12 cellular contexts compared by ENCODE assay signal in the genomic region with DNA sequence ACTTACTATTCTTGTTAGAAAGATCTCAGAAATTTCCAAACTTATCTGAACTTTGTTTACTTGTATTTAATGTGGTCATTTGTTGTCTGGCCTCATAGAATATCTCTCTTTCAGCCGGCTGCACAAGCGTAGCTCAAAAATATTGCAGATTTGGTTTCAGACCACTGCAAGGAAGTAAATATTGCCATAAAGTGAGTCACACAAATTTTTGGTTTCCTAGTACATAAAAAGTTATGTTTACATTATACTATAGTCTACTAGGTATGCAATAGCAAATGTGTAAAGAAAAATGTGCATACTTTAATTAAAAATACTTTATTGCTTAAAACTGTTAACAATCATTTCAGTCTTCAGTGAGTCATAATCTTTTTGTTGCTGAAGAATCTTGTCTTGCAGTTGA.
A peak's percentile ranks its signal among the peaks of the same experiment; 100 is the strongest.
DNase-seq lines count a peak whose midpoint lies in the region; ATAC-seq and TF ChIP-seq lines count a peak whose summit lies in the region.
"Had no signal": no experiment of that assay in that cellular context is flagged by ENCODE, and none has a peak within 500 bp of the region (broad histone marks: within the 10 kb centered on the region; RNA-seq: fewer than 3 reads in every experiment).

No MANE protein-coding gene starts in this region.

- H3K4me1 ChIP-seq in Panc1 (ENCODE audit: control insufficient read depth, insufficient read depth, low read length): no peaks in the 10 kb centered on the region; the same call in 1 of the 2 replicates
- no peaks in the 10 kb centered on the region for H3K4me1 ChIP-seq in mesenchymal stem cell (ENCODE audit: control insufficient read depth, insufficient read depth, low read depth, low read length)
- H3K4me1 ChIP-seq in esophagus squamous epithelium: no peaks in the 10 kb centered on the region

- H2AK5ac ChIP-seq in mesenchymal stem cell (ENCODE audit: low read length, severe bottlenecking): no peak overlapping the region

- TF ChIP-seq POLR2A in esophagus squamous epithelium (IDR thresholded peaks at IDR 0.05): no peak

- peak; percentile 71 for ATAC-seq in Panc1
- ATAC-seq in GM21529 (IDR thresholded peaks at IDR 0.05; ENCODE audit: unreplicated experiment): no peak

- H2BK120ac ChIP-seq in mesenchymal stem cell (ENCODE audit: low read depth, low read length): no peak overlapping the region

- intact Hi-C loops in Panc1 (cut with micrococcal nuclease; ENCODE audit: unreplicated experiment) (no loop called here), esophagus squamous epithelium (cut with DNase I) (no loop called here)

- H3K9me3 ChIP-seq in Panc1 (ENCODE audit: control insufficient read depth, insufficient read depth, low read depth, low read length): no peaks in the 10 kb centered on the region
- no peaks in the 10 kb centered on the region for H3K9me3 ChIP-seq in mesenchymal stem cell (ENCODE audit: control insufficient read depth, low read length)
- H3K9me3 ChIP-seq in esophagus squamous epithelium: no peaks in the 10 kb centered on the region

- in situ Hi-C loops in Panc1 (cut with HindIII; ENCODE audit: low pct_unique_long_range_greater_than_20kb, low sequenced_read_pairs): no loop called here

- TF ChIP-seq CTCF in Panc1 (IDR thresholded peaks at IDR 0.05) (no peak), cardiac fibroblast (IDR thresholded peaks at IDR 0.05; ENCODE audit: low read depth, low read length) (no peak), esophagus squamous epithelium (IDR thresholded peaks at IDR 0.05) (no peak)

- DNase-seq in HS-27A (ENCODE audit: low read depth): peak; percentile 30
- no peak for DNase-seq in Panc1 (ENCODE audit: low read depth, low spot score)
- DNase-seq in cardiac fibroblast (ENCODE audit: low read depth in 2 of 2): peak; percentile 1 to 36
- DNase-seq in mesenchymal stem cell: peak; percentile 3
- DNase-seq in mesenteric fat pad (ENCODE audit: low spot score): no peak
- DNase-seq in esophagus squamous epithelium (lab: John Stamatoyannopoulos, UW): no peak
- DNase-seq: AML-193, NCI-H1417 treated with DMSO at 0.1 percent for 48 hours, NCI-H2029, NCI-H510A, NCI-H774 had no signal

- BruUV-seq in Panc1 (replicated peaks; lab: Mats Ljungman, UMichigan): no TSS peak

- H3K23ac ChIP-seq in mesenchymal stem cell (ENCODE audit: low read length in 2 of 2): no peak overlapping the region

- H4K8ac ChIP-seq in mesenchymal stem cell (ENCODE audit: low read length): no peak overlapping the region

- H4K91ac ChIP-seq in mesenchymal stem cell (ENCODE audit: low read length): no peak overlapping the region

- H3K4ac ChIP-seq in mesenchymal stem cell (ENCODE audit: low read depth in 1 of 2, low read length in 2 of 2): no peak overlapping the region

- no peak overlapping the region for H2BK5ac ChIP-seq in mesenchymal stem cell (ENCODE audit: low read depth, low read length, poor library complexity, severe bottlenecking)

- no peak overlapping the region for H2AFZ ChIP-seq in mesenchymal stem cell (ENCODE audit: low read depth, low read length)

- CTCF ChIA-PET in Panc1 (lab: Charles Lee): no interaction called here

- H3K4me3 ChIP-seq in Panc1 (ENCODE audit: low read depth in 2 of 2, low read length in 2 of 2): no peak overlapping the region
- H3K4me3 ChIP-seq in cardiac fibroblast (replicated peaks in 1 of 2; ENCODE audit: low read depth in 2 of 2, low read length in 2 of 2): no peak overlapping the region
- no peak overlapping the region for H3K4me3 ChIP-seq in mesenchymal stem cell (ENCODE audit: insufficient read depth in 1 of 2, low read depth in 1 of 2, low read length in 2 of 2)
- H3K4me3 ChIP-seq in esophagus squamous epithelium: no peak overlapping the region

- H3K79me1 ChIP-seq in mesenchymal stem cell (replicated peaks; ENCODE audit: low read length, poor library complexity, severe bottlenecking): no peaks in the 10 kb centered on the region

- no peak overlapping the region for H3K14ac ChIP-seq in mesenchymal stem cell (ENCODE audit: low read length in 2 of 2)

- H3K9ac ChIP-seq in mesenchymal stem cell (ENCODE audit: low read length): no peak overlapping the region

- no peak overlapping the region for H2BK12ac ChIP-seq in mesenchymal stem cell (ENCODE audit: low read length in 2 of 2)

- H3K18ac ChIP-seq in mesenchymal stem cell (ENCODE audit: low read depth in 1 of 2, low read length in 2 of 2): no peak overlapping the region

- 75% methylated on average over 1 of the region's 2 CpGs for WGBS in mesenchymal stem cell
- 60 to 61% methylated on average over 2 of the region's 2 CpGs for whole genome bisulfite sequencing in esophagus squamous epithelium, 2 donors

- POLR2A ChIA-PET in Panc1 (lab: Charles Lee): no interaction called here

- H2BK15ac ChIP-seq in mesenchymal stem cell (ENCODE audit: low read depth, poor library complexity, severe bottlenecking): no peak overlapping the region

- H3K4me2 ChIP-seq in mesenchymal stem cell (ENCODE audit: low read length, poor library complexity, severe bottlenecking): no peak overlapping the region

- no peaks in the 10 kb centered on the region for H3K36me3 ChIP-seq in Panc1 (ENCODE audit: control insufficient read depth, insufficient read depth, low read length)
- no peaks in the 10 kb centered on the region for H3K36me3 ChIP-seq in mesenchymal stem cell (ENCODE audit: control insufficient read depth in 1 of 2, insufficient read depth in 2 of 2, low read depth in 1 of 2, low read length in 2 of 2)
- H3K36me3 ChIP-seq in esophagus squamous epithelium: no peaks in the 10 kb centered on the region

- H3K27ac ChIP-seq in Panc1 (ENCODE audit: low read length): peak overlapping the region; percentile 72; the same call in 1 of the 2 replicates
- no peak overlapping the region for H3K27ac ChIP-seq in mesenchymal stem cell (ENCODE audit: low read length, poor library complexity, severe bottlenecking)
- H3K27ac ChIP-seq in esophagus squamous epithelium: no peak overlapping the region

- H3K27me3 ChIP-seq in Panc1 (ENCODE audit: control insufficient read depth, insufficient read depth, low read length) (no peaks in the 10 kb centered on the region), mesenchymal stem cell (ENCODE audit: control insufficient read depth in 1 of 2, insufficient read depth in 1 of 2, low read length in 2 of 2) (no peaks in the 10 kb centered on the region), esophagus squamous epithelium (no peaks in the 10 kb centered on the region)

Comparison
In these comparisons a context has a peak if more than half of its experiments do, and no peak if none do; other contexts are left out.
1. DNase-seq: peak in HS-27A (single experiment), cardiac fibroblast (2 of 2) and mesenchymal stem cell (single experiment); none in Panc1 (single experiment), mesenteric fat pad (single experiment) and esophagus squamous epithelium (single experiment).